Comparison of ENCODE assay signal across 25 cellular contexts in genomic region chr11:35765211-35765610, GRCh38.
"Had no signal": no experiment of that assay in that cellular context is flagged by ENCODE, and none has a peak within 500 bp of the region (broad histone marks: within the 10 kb centered on the region; RNA-seq: fewer than 3 reads in every experiment).

No MANE protein-coding gene starts in this region.

- H3K27me3 ChIP-seq: neutrophil, upper lobe of right lung had no signal

- H3K9me3 ChIP-seq: neutrophil, upper lobe of right lung had no signal

- DNase-seq: activated CD4-positive, alpha-beta T cell treated with anti-CD3 and anti-CD28 coated beads for 4 hours; activated CD4-positive, alpha-beta T cell treated with anti-CD3 and anti-CD28 coated beads, Interleukin-2, amount 50 U/mL, for 48 hours; activated CD8-positive, alpha-beta memory T cell treated with anti-CD3 and anti-CD28 coated beads for 24 hours; activated gamma-delta T cell treated with Interleukin-2 at 50 U/mL for 16 hours; activated naive CD4-positive, alpha-beta T cell treated with anti-CD3 and anti-CD28 coated beads, Interleukin-2, amount 50 U/mL, for 16 hours; amygdala; central memory CD4-positive, alpha-beta T cell; effector CD8-positive, alpha-beta T cell; foreskin melanocyte; left colon; mammary epithelial cell; small intestine; stimulated activated CD4-positive, alpha-beta T cell treated with anti-CD3 and anti-CD28 coated beads, Interleukin-4, amount 100 ng/mL, for 24 hours; substantia nigra; SW 1271; T-helper 9 cell; upper lobe of right lung had no signal

- H3K27ac ChIP-seq: neutrophil, upper lobe of right lung, VCaP had no signal

- H3K27me3 Mint-ChIP-seq: dendritic cell treated with granulocyte-macrophage colony-stimulating factor and Interleukin-4, amounts not matched to agents 40 ng/mL and 50 ng/mL, for 4 days; stimulated activated naive CD8-positive, alpha-beta T cell treated with anti-CD3 and anti-CD28 coated beads, Interleukin-15, Interleukin-2, amounts not matched to agents 100 ng/mL and 50 ng/mL, for 24 hours had no signal

- H3K36me3 Mint-ChIP-seq: stimulated activated effector memory CD8-positive, alpha-beta T cell treated with anti-CD3 and anti-CD28 coated beads, Interleukin-12 subunit alpha, Interleukin-12 subunit beta, amount 100 ng/mL, for 72 hours had no signal

- H3K36me3 ChIP-seq: neutrophil, upper lobe of right lung had no signal

- ATAC-seq: left colon; sciatic nerve; stimulated activated effector memory CD8-positive, alpha-beta T cell treated with anti-CD3 and anti-CD28 coated beads, Interleukin-12 subunit alpha, Interleukin-12 subunit beta, amount 100 ng/mL, for 72 hours; upper lobe of right lung had no signal

- H3K27ac Mint-ChIP-seq: dendritic cell treated with granulocyte-macrophage colony-stimulating factor and Interleukin-4, amounts not matched to agents 40 ng/mL and 50 ng/mL, for 4 days; stimulated activated effector memory CD8-positive, alpha-beta T cell treated with anti-CD3 and anti-CD28 coated beads, Interleukin-12 subunit alpha, Interleukin-12 subunit beta, amount 100 ng/mL, for 72 hours; stimulated activated naive CD8-positive, alpha-beta T cell treated with anti-CD3 and anti-CD28 coated beads, Interleukin-15, Interleukin-2, amounts not matched to agents 100 ng/mL and 50 ng/mL, for 24 hours; T-helper 1 cell treated with Interleukin-12 subunit alpha and Interleukin-12 subunit beta and Interleukin-4 antibody, amounts not matched to agents 30 μg/mL and 1 μg/mL, for 36 hours had no signal

- H3K9me3 Mint-ChIP-seq: stimulated activated effector memory CD8-positive, alpha-beta T cell treated with anti-CD3 and anti-CD28 coated beads, Interleukin-12 subunit alpha, Interleukin-12 subunit beta, amount 100 ng/mL, for 72 hours; stimulated activated naive CD8-positive, alpha-beta T cell treated with anti-CD3 and anti-CD28 coated beads, Interleukin-15, Interleukin-2, amounts not matched to agents 100 ng/mL and 50 ng/mL, for 24 hours; T-helper 1 cell treated with Interleukin-12 subunit alpha and Interleukin-12 subunit beta and Interleukin-4 antibody, amounts not matched to agents 30 μg/mL and 1 μg/mL, for 36 hours had no signal

- H3K4me3 ChIP-seq: upper lobe of right lung had no signal

- H3K4me3 Mint-ChIP-seq: dendritic cell treated with granulocyte-macrophage colony-stimulating factor and Interleukin-4, amounts not matched to agents 40 ng/mL and 50 ng/mL, for 4 days; nephron; stimulated activated effector memory CD8-positive, alpha-beta T cell treated with anti-CD3 and anti-CD28 coated beads, Interleukin-12 subunit alpha, Interleukin-12 subunit beta, amount 100 ng/mL, for 72 hours; stimulated activated naive CD8-positive, alpha-beta T cell treated with anti-CD3 and anti-CD28 coated beads, Interleukin-15, Interleukin-2, amounts not matched to agents 100 ng/mL and 50 ng/mL, for 24 hours; T-helper 1 cell treated with Interleukin-12 subunit alpha and Interleukin-12 subunit beta and Interleukin-4 antibody, amounts not matched to agents 30 μg/mL and 1 μg/mL, for 36 hours had no signal
